Comparison of ENCODE assay signal across 21 cellular contexts in genomic region chr15:68566377-68566954, GRCh38. TPM values are rescaled to one million over a fixed set of nuclear protein-coding genes. Genes with fewer than 3 reads are reported as not detected.
A peak's percentile ranks its signal among the peaks of the same experiment; 100 is the strongest.
DNase-seq lines count a peak whose midpoint lies in the region; TF ChIP-seq lines count a peak whose summit lies in the region.
"Had no signal": no experiment of that assay in that cellular context is flagged by ENCODE, and none has a peak within 500 bp of the region (broad histone marks: within the 10 kb centered on the region; RNA-seq: fewer than 3 reads in every experiment).

No MANE protein-coding gene starts in this region.

- no peaks in the 10 kb centered on the region for H3K9me3 ChIP-seq in BLaER1
- no peaks in the 10 kb centered on the region for H3K9me3 ChIP-seq in HEK293 (ENCODE audit: control insufficient read depth, insufficient read depth, low read depth, low read length)
- H3K9me3 ChIP-seq in endodermal cell (ENCODE audit: control insufficient read depth, low read length) = no peaks in the 10 kb centered on the region
- no peaks in the 10 kb centered on the region for H3K9me3 ChIP-seq in spleen
- H3K9me3 ChIP-seq: BE2C had no signal

- H3K27me3 ChIP-seq in BLaER1 (no peaks in the 10 kb centered on the region), endodermal cell (ENCODE audit: control insufficient read depth, insufficient read depth, low read length, poor library complexity, severe bottlenecking) (no peaks in the 10 kb centered on the region), spleen (replicated peaks in 1 of 7) (peaks cover 0 to 31% (median 0%) of the 10 kb centered on the region in 7 donors)
- H3K27me3 ChIP-seq: BE2C had no signal

- H3K9ac ChIP-seq in BLaER1 = 0 out of 2 replicates have a peak overlapping the region, but pooled peaks have one; percentile 10
- H3K9ac ChIP-seq in endodermal cell (ENCODE audit: extremely low read depth, low read length, poor library complexity, severe bottlenecking) = no peak overlapping the region

- no peak for TF ChIP-seq POLR2A in spleen (IDR thresholded peaks at IDR 0.05)

- no peak overlapping the region for H3K27ac Mint-ChIP-seq in endodermal cell
- H3K27ac Mint-ChIP-seq: CD4-positive, CD25-positive, alpha-beta regulatory T cell; H9 had no signal

- TF ChIP-seq CTCF in HEK293 (tag by site-specific recombination; IDR thresholded peaks at IDR 0.05) = no peak
- TF ChIP-seq CTCF in endodermal cell (conservative IDR thresholded peaks at IDR 0.05) = no peak
- no peak for TF ChIP-seq CTCF in spleen (IDR thresholded peaks at IDR 0.05 in 8 of 11, conservative IDR thresholded peaks at IDR 0.05 in 3 of 11)

- intact Hi-C loops in spleen (cut with DNase I; ENCODE audit: low total_unique reads) = loop anchor here (10.0 kb wide), 1 partner anchor 88 kb away; no protein-coding TSS in a partner anchor

- no peaks in the 10 kb centered on the region for H4K20me1 ChIP-seq in BLaER1

- H3K36me3 ChIP-seq in BLaER1 (no peaks in the 10 kb centered on the region), HEK293 (ENCODE audit: control insufficient read depth in 2 of 2, insufficient read depth in 1 of 2, low read length in 2 of 2) (no peaks in the 10 kb centered on the region), endodermal cell (ENCODE audit: control insufficient read depth, insufficient read depth, low read length) (no peaks in the 10 kb centered on the region), spleen (no peaks in the 10 kb centered on the region)
- H3K36me3 ChIP-seq: BE2C had no signal

- H3K27me3 Mint-ChIP-seq in endodermal cell (ENCODE audit: insufficient read depth) = peaks cover 3% of the 10 kb centered on the region

- no peak overlapping the region for H3K4me3 Mint-ChIP-seq in endodermal cell
- H3K4me3 Mint-ChIP-seq: CD4-positive, CD25-positive, alpha-beta regulatory T cell; H9 had no signal

- WGBS in endodermal cell (ENCODE audit: insufficient coverage in 1 of 2, insufficient read length in 1 of 2), 2 experiments = 53 to 69% methylated on average over 6 to 9 of the region's 9 CpGs
- 67 to 80% (median 71%) methylated on average over 9 of the region's 9 CpGs for WGBS in spleen, 5 donors

- H3K4me1 ChIP-seq in BLaER1 (peaks cover 10% of the 10 kb centered on the region), HEK293 (ENCODE audit: control insufficient read depth, insufficient read depth, low read length) (no peaks in the 10 kb centered on the region), endodermal cell (ENCODE audit: control insufficient read depth, insufficient read depth, low read length) (no peaks in the 10 kb centered on the region), spleen (no peaks in the 10 kb centered on the region)
- H3K4me1 ChIP-seq: BE2C had no signal

- H3K9me3 Mint-ChIP-seq in endodermal cell = no peaks in the 10 kb centered on the region
- H3K9me3 Mint-ChIP-seq: CD4-positive, CD25-positive, alpha-beta regulatory T cell had no signal

- no peaks in the 10 kb centered on the region for H3K36me3 Mint-ChIP-seq in endodermal cell (ENCODE audit: low read depth)
- H3K36me3 Mint-ChIP-seq: CD4-positive, CD25-positive, alpha-beta regulatory T cell had no signal

- H3K27ac ChIP-seq in BLaER1 (no peak overlapping the region), HEK293 (ENCODE audit: extremely low read depth, low read depth, low read length) (no peak overlapping the region), endodermal cell (ENCODE audit: low read depth, low read length) (no peak overlapping the region), spleen (no peak overlapping the region)

- DNase-seq in endodermal cell (peak; percentile 52), spleen (peak; percentile 51), SIG-M5 treated with dmso at 0.1 percent for 504 hours (lab: John Stamatoyannopoulos, UW; ENCODE audit: unreplicated experiment) (no peak), activated gamma-delta T cell treated with Interleukin-2 at 50 U/mL for 16 hours (no peak)
- no peak for DNase-seq in effector CD4-positive, alpha-beta T cell
- DNase-seq: BE2C; CD4-positive, CD25-positive, alpha-beta regulatory T cell; EL; GF-D8; H9; MM.1S; NCI-H1048; NCI-H1417 treated with DMSO at 0.1 percent for 48 hours; NCI-H187; NCI-H446 treated with DMSO at 0.1 percent for 48 hours; NCI-H526 treated with DMSO at 0.1 percent for 48 hours; OCI-M1; Right ventricle myocardium superior had no signal

- H3K4me1 Mint-ChIP-seq in endodermal cell = peaks cover 7% of the 10 kb centered on the region
- H3K4me1 Mint-ChIP-seq: CD4-positive, CD25-positive, alpha-beta regulatory T cell had no signal

- H3K4me3 ChIP-seq in BLaER1 (no peak overlapping the region), HEK293 (ENCODE audit: low read depth, low read length) (no peak overlapping the region), endodermal cell (ENCODE audit: low read length) (no peak overlapping the region), spleen (no peak overlapping the region)
- H3K4me3 ChIP-seq: K562 had no signal

- no peak overlapping the region for H3K4me2 ChIP-seq in BLaER1

- CTCF ChIA-PET in HEK293 (lab: Yijun Ruan, JAX) = interaction anchor here (0.9 to 7.8 kb wide), 3 partner anchors 66 to 107 kb away, joined by 3 to 226 read pairs (median 4); no protein-coding TSS in a partner anchor

- POLR2A ChIA-PET in HEK293 (lab: Yijun Ruan, JAX) = no interaction called here

TF ChIP-seq in HEK293, 187 proteins besides CTCF, POLR2A, EP300 and RAD21:
- TF ChIP-seq ZIC2 (tag by site-specific recombination; IDR thresholded peaks at IDR 0.05) = peak; percentile 63
- TF ChIP-seq ZNF404 (tag by site-specific recombination; IDR thresholded peaks at IDR 0.05) = no peak
- no peak for TF ChIP-seq KLF9 (tag by site-specific recombination; IDR thresholded peaks at IDR 0.05; ENCODE audit: low read depth)
- TF ChIP-seq ZNF560 (tag by site-specific recombination; IDR thresholded peaks at IDR 0.05; ENCODE audit: borderline replicate concordance) = no peak
- TF ChIP-seq ZSCAN5A (tag by site-specific recombination; IDR thresholded peaks at IDR 0.05) = no peak

RNA-seq across cellular contexts. Expression of gene CORO2B, which starts 12.3 kb away (rescaled TPM):
- total RNA-seq in endodermal cell = 1 to 10 TPM; 1.1 to 1.2 TPM
- 13.0 TPM for polyA plus RNA-seq in endodermal cell (2013, experiment 1 of 2)
- polyA plus RNA-seq in endodermal cell (2013, experiment 2 of 2) = 12.1 TPM
- total RNA-seq in spleen = 1 to 10 TPM; 1.5 to 8.8 (median 4.5) TPM
- 1 to 10 TPM in 2 of 3 donors, under 1 TPM in 1; 0.93 to 2.4 (median 1.2) TPM for polyA plus RNA-seq in spleen
- total RNA-seq: CD4-positive, CD25-positive, alpha-beta regulatory T cell; K562 had no signal
- polyA plus RNA-seq: CD4-positive, CD25-positive, alpha-beta regulatory T cell; K562 had no signal

Comparison
In these comparisons a context has a peak if more than half of its experiments do, and no peak if none do; other contexts are left out.
1. DNase-seq: peak in endodermal cell (single experiment) and spleen (single experiment); none in SIG-M5 treated with dmso at 0.1 percent for 504 hours (single experiment), effector CD4-positive, alpha-beta T cell (single experiment) and activated gamma-delta T cell treated with Interleukin-2 at 50 U/mL for 16 hours (single experiment).